Comparison of ENCODE assay signal across 8 cellular contexts in the genomic region with DNA sequence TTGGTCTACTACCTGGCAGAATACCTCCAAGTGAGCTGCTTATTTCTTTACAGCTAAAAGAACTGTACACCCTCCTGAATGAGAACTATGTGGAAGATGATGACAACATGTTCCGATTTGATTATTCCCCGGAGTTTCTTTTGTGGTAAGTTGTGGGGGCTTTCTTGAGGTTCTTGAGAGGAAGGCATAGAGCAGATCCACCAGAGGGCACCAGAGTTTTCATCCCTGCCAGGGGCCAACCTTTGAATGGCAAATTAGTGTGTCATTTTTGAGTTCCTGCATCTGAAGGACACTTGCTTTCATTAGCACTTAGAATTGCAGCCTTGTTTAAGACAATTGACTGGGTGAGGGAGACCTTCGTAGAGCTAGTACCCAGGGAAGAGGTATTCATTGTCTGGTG. TPM values are rescaled to one million over a fixed set of nuclear protein-coding genes. Genes with fewer than 3 reads are reported as not detected.
A peak's percentile ranks its signal among the peaks of the same experiment; 100 is the strongest.
DNase-seq lines count a peak whose midpoint lies in the region; ATAC-seq, FAIRE-seq and TF ChIP-seq lines count a peak whose summit lies in the region.

No MANE protein-coding gene starts in this region.

- no peaks in the 10 kb centered on the region for H3K9me3 ChIP-seq in A549

- ATAC-seq in A549, result no peak
- no peak for ATAC-seq in GM18502 (IDR thresholded peaks at IDR 0.05; ENCODE audit: poor library complexity, unreplicated experiment)
- ATAC-seq in HG03135 (IDR thresholded peaks at IDR 0.05; ENCODE audit: unreplicated experiment), result no peak
- ATAC-seq in GM19395 (IDR thresholded peaks at IDR 0.05; ENCODE audit: unreplicated experiment), result no peak

- H3K4me3 ChIP-seq in A549, result no peak overlapping the region

- POLR2A ChIA-PET in A549 (lab: Yijun Ruan, JAX), result interaction anchor here (1.0 kb wide), 1 partner anchor 35 kb away, joined by 4 read pairs; the partner anchor contains the start of gene NMT1

- TF ChIP-seq RAD21 in A549 (conservative IDR thresholded peaks at IDR 0.05 in 1 of 2, IDR thresholded peaks at IDR 0.05 in 1 of 2), result peak; percentile 34 to 46; a peak in 1 of 5 replicates

- no peak for FAIRE-seq in A549 (lab: Jason Lieb, UNC)

- H3K27ac ChIP-seq in A549, result 0 out of 6 replicates have a peak overlapping the region, but pooled peaks of 1 of the 2 experiments have one; percentile 1
- H3K27ac ChIP-seq in VCaP, result no peak overlapping the region

- peaks cover 38% of the 10 kb centered on the region for H3K4me1 ChIP-seq in A549

- no peak overlapping the region for H3K4me2 ChIP-seq in A549

- TF ChIP-seq EP300 in A549 (IDR thresholded peaks at IDR 0.05), result no peak

- TF ChIP-seq CTCF in A549 (IDR thresholded peaks at IDR 0.05) (peak; percentile 77), GM20000 (IDR thresholded peaks at IDR 0.05; ENCODE audit: extremely low read depth, missing control alignments) (peak; percentile 13), VCaP (conservative IDR thresholded peaks at IDR 0.05) (peak; percentile 80)

- CTCF ChIA-PET in A549 (lab: Yijun Ruan, JAX), result interaction anchor here (0.6 to 30.6 kb wide), 28 partner anchors 8 to 348 kb away, joined by 3 to 742 read pairs (median 10); partner anchors contain the start of genes ACBD4, HEXIM1, NMT1 and PLCD3

- TF ChIP-seq POLR2A in A549 (IDR thresholded peaks at IDR 0.05; ENCODE audit: low read length), result no peak

- peak; percentile 63 to 76 for DNase-seq in A549 (ENCODE audit: low read depth in 1 of 2, low spot score in 1 of 2)
- no peak for DNase-seq in GM20000 (ENCODE audit: low spot score)
- DNase-seq in iPS-NIHi11 (ENCODE audit: low spot score), result peak; percentile 64
- DNase-seq in stimulated activated CD4-positive, alpha-beta T cell treated with anti-CD3 and anti-CD28 coated beads, Interleukin-12 subunit alpha, Interleukin-12 subunit beta, amount 100 ng/mL, for 4 hours, result no peak

- WGBS in A549 (ENCODE audit: missing lambda C conversion rate), result 66% methylated on average over 3 of the region's 3 CpGs

TF ChIP-seq in A549, 52 proteins besides CTCF, POLR2A, EP300 and RAD21:
- TF ChIP-seq SMC3 (IDR thresholded peaks at IDR 0.05) (peak; percentile 68), CHD4 (IDR thresholded peaks at IDR 0.05; ENCODE audit: borderline replicate concordance) (no peak), POLR2AphosphoS2 (conservative IDR thresholded peaks at IDR 0.05; ENCODE audit: low read length) (0 out of 2 replicates have a peak, but pooled peaks have one; percentile 50)

RNA-seq across cellular contexts. Expression of gene NMT1, which starts 35.0 kb away (rescaled TPM):
- polyA plus RNA-seq in A549 (2011; rRNA removed) (82.9 and 95.8 TPM in 2 replicates), A549 (2017; fragmentation: RNase III; extraction: RNeasy Plus Mini Kit Qiagen cat#74134 plus additional on column Dnase treatment) (270 to 323 TPM (median 299 TPM) in 3 replicates)
- polyA plus RNA-seq in A549 (2012; cell fraction: cytosol; rRNA removed), result 36.4 and 45.1 TPM in 2 replicates
- polyA plus RNA-seq in A549 (2012; cell fraction: nucleus; rRNA removed), result 41.7 and 57.7 TPM in 2 replicates
- 74.5 and 81.8 TPM in 2 replicates for polyA minus RNA-seq in A549 (2011; rRNA and poly(A)+ RNA removed)

RNA-seq across cellular contexts. Expression of gene PLCD3, which starts 36.2 kb away (rescaled TPM):
- polyA plus RNA-seq in A549 (2011; rRNA removed), result 55.5 and 56.6 TPM in 2 replicates
- 98.3 and 162 TPM in 2 replicates for polyA plus RNA-seq in A549 (2012; cell fraction: cytosol; rRNA removed)
- polyA plus RNA-seq in A549 (2012; cell fraction: nucleus; rRNA removed), result 215 and 231 TPM in 2 replicates
- polyA plus RNA-seq in A549 (2017; fragmentation: RNase III; extraction: RNeasy Plus Mini Kit Qiagen cat#74134 plus additional on column Dnase treatment), result 104 to 107 TPM (median 105 TPM) in 3 replicates
- polyA minus RNA-seq in A549 (2011; rRNA and poly(A)+ RNA removed), result 138 and 167 TPM in 2 replicates

RNA-seq across cellular contexts. Expression of gene ACBD4, which starts 39.3 kb away (rescaled TPM):
- polyA plus RNA-seq in A549 (2011; rRNA removed), result 11.2 and 11.4 TPM in 2 replicates
- 9.6 and 13.5 TPM in 2 replicates for polyA plus RNA-seq in A549 (2012; cell fraction: cytosol; rRNA removed)
- polyA plus RNA-seq in A549 (2012; cell fraction: nucleus; rRNA removed), result 34.8 and 36.5 TPM in 2 replicates
- 13.0 to 14.8 TPM (median 13.7 TPM) in 3 replicates for polyA plus RNA-seq in A549 (2017; fragmentation: RNase III; extraction: RNeasy Plus Mini Kit Qiagen cat#74134 plus additional on column Dnase treatment)
- polyA minus RNA-seq in A549 (2011; rRNA and poly(A)+ RNA removed), result 10.6 and 12.4 TPM in 2 replicates

RNA-seq across cellular contexts. Expression of gene DCAKD, which starts 44.7 kb away (rescaled TPM):
- polyA plus RNA-seq in A549 (2011; rRNA removed) (21.4 and 26.2 TPM in 2 replicates), A549 (2017; fragmentation: RNase III; extraction: RNeasy Plus Mini Kit Qiagen cat#74134 plus additional on column Dnase treatment) (17.4 to 18.7 TPM (median 18.2 TPM) in 3 replicates)
- 27.3 and 36.1 TPM in 2 replicates for polyA plus RNA-seq in A549 (2012; cell fraction: cytosol; rRNA removed)
- polyA plus RNA-seq in A549 (2012; cell fraction: nucleus; rRNA removed), result 50.5 and 50.8 TPM in 2 replicates
- polyA minus RNA-seq in A549 (2011; rRNA and poly(A)+ RNA removed), result 68.2 and 69.2 TPM in 2 replicates

RNA-seq across cellular contexts. Expression of gene HEXIM1, which starts 52.1 kb away (rescaled TPM):
- polyA plus RNA-seq in A549 (2011; rRNA removed), result 39.3 and 54.0 TPM in 2 replicates
- 64.8 and 66.9 TPM in 2 replicates for polyA plus RNA-seq in A549 (2012; cell fraction: cytosol; rRNA removed)
- polyA plus RNA-seq in A549 (2012; cell fraction: nucleus; rRNA removed), result 44.8 and 55.9 TPM in 2 replicates
- polyA plus RNA-seq in A549 (2017; fragmentation: RNase III; extraction: RNeasy Plus Mini Kit Qiagen cat#74134 plus additional on column Dnase treatment), result 118 to 143 TPM (median 131 TPM) in 3 replicates
- 17.3 and 25.6 TPM in 2 replicates for polyA minus RNA-seq in A549 (2011; rRNA and poly(A)+ RNA removed)

Comparison
In these comparisons a context has a peak if more than half of its experiments do, and no peak if none do; other contexts are left out.
1. DNase-seq: peak in A549 (2 of 2) and iPS-NIHi11 (single experiment); none in GM20000 (single experiment) and stimulated activated CD4-positive, alpha-beta T cell treated with anti-CD3 and anti-CD28 coated beads, Interleukin-12 subunit alpha, Interleukin-12 subunit beta, amount 100 ng/mL, for 4 hours (single experiment).
2. CTCF ChIP-seq: peak in every context shown above with its lines; median percentile 80 in VCaP; 77 in A549; 13 in GM20000.